10 cellular contexts compared by ENCODE assay signal in the genomic region with DNA sequence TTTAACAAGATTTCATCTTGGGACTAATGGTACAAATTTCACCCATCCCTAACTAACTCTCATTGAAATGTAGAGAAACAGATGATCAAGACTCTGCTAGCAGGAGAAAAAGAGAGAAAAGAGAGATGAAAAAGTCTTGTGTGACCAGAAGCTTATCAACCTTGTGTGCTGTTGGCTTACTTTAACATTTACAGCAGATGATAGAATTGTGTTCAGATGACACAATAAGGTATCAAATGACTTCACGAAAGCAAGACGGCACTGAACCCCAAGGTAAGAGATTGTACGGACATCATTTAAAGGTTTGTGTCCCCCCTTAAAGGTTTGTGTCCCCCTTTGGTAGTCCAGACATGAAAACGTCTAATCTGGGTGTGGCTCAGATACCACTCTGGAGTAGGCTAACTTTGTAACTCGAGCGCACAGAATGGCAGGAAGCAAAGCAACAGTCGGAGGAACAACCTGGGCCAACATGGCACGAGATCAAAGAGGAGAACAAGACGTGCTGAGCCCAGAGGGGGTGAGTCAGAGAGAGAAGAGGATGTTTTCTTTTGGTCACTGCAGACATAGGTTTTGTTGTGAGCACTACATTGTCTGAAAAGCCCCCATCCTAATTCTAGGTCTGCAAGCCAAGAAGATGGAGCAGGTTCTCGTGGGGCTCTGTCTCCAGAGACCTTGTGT. TPM values are rescaled to one million over a fixed set of nuclear protein-coding genes. Genes with fewer than 3 reads are reported as not detected.
A peak's percentile ranks its signal among the peaks of the same experiment; 100 is the strongest.
DNase-seq lines count a peak whose midpoint lies in the region; ATAC-seq and TF ChIP-seq lines count a peak whose summit lies in the region.
"Had no signal": no experiment of that assay in that cellular context is flagged by ENCODE, and none has a peak within 500 bp of the region (broad histone marks: within the 10 kb centered on the region; RNA-seq: fewer than 3 reads in every experiment).

No MANE protein-coding gene starts in this region.

- no peak for TF ChIP-seq CTCF in fibroblast of the aortic adventitia (IDR thresholded peaks at IDR 0.05; ENCODE audit: insufficient read depth, low read length)

- peaks cover 2% of the 10 kb centered on the region for H3K27me3 Mint-ChIP-seq in activated CD4-positive, alpha-beta memory T cell treated with anti-CD3 and anti-CD28 coated beads for 36 hours

- no peak overlapping the region for H3K4me3 Mint-ChIP-seq in activated CD4-positive, alpha-beta memory T cell treated with anti-CD3 and anti-CD28 coated beads for 36 hours

- H3K9me3 Mint-ChIP-seq in activated CD4-positive, alpha-beta memory T cell treated with anti-CD3 and anti-CD28 coated beads for 36 hours, result no peaks in the 10 kb centered on the region

- peaks cover 11% of the 10 kb centered on the region for H3K4me1 Mint-ChIP-seq in activated CD4-positive, alpha-beta memory T cell treated with anti-CD3 and anti-CD28 coated beads for 36 hours (ENCODE audit: low read depth)

- CTCF ChIA-PET in activated CD4-positive, alpha-beta memory T cell treated with anti-CD3 and anti-CD28 coated beads for 36 hours (lab: Charles Lee), result no interaction called here

- H3K36me3 Mint-ChIP-seq in activated CD4-positive, alpha-beta memory T cell treated with anti-CD3 and anti-CD28 coated beads for 36 hours, result no peaks in the 10 kb centered on the region

- no peak overlapping the region for H3K9ac ChIP-seq in subcutaneous abdominal adipose tissue (ENCODE audit: low read length in 5 of 5)

- peak; percentile 51 for DNase-seq in activated CD8-positive, alpha-beta memory T cell treated with anti-CD3 and anti-CD28 coated beads, Interleukin-2, amount 50 U/mL, for 1 hour (ENCODE audit: extremely low read depth)
- no peak for DNase-seq in activated CD8-positive, alpha-beta memory T cell treated with anti-CD3 and anti-CD28 coated beads for 24 hours
- DNase-seq in activated CD4-positive, alpha-beta memory T cell treated with anti-CD3 and anti-CD28 coated beads for 36 hours, result peak; percentile 41
- DNase-seq in fibroblast of the aortic adventitia (ENCODE audit: low read depth), result peak; percentile 82
- no peak for DNase-seq in stimulated activated CD4-positive, alpha-beta T cell treated with anti-CD3 and anti-CD28 coated beads, Interleukin-2, amount 100 ng/mL, for 24 hours
- DNase-seq: erythroblast, nucleus accumbens had no signal

- H3K27ac ChIP-seq in subcutaneous abdominal adipose tissue (ENCODE audit: low read depth, low read length), result peak overlapping the region; percentile 40

- no peaks in the 10 kb centered on the region for H3K9me3 ChIP-seq in subcutaneous abdominal adipose tissue (ENCODE audit: control insufficient read depth in 5 of 5, low read length in 5 of 5)

- POLR2A ChIA-PET in activated CD4-positive, alpha-beta memory T cell treated with anti-CD3 and anti-CD28 coated beads for 36 hours (lab: Charles Lee), result no interaction called here

- intact Hi-C loops in activated CD4-positive, alpha-beta memory T cell treated with anti-CD3 and anti-CD28 coated beads for 36 hours (cut with micrococcal nuclease), result no loop called here

- H3K4me3 ChIP-seq in fibroblast of the aortic adventitia (ENCODE audit: low read depth, low read length), result no peak overlapping the region
- no peak overlapping the region for H3K4me3 ChIP-seq in subcutaneous abdominal adipose tissue (ENCODE audit: low read depth in 1 of 5, low read length in 5 of 5)

- H3K27ac Mint-ChIP-seq in activated CD4-positive, alpha-beta memory T cell treated with anti-CD3 and anti-CD28 coated beads for 36 hours, result no peak overlapping the region

- H3K4me1 ChIP-seq in subcutaneous abdominal adipose tissue (ENCODE audit: control insufficient read depth in 5 of 5, insufficient read depth in 5 of 5, low read length in 5 of 5), result peaks cover 0 to 28% (median 9%) of the 10 kb centered on the region in 5 donors

- no peaks in the 10 kb centered on the region for H3K36me3 ChIP-seq in subcutaneous abdominal adipose tissue (ENCODE audit: control insufficient read depth in 5 of 5, insufficient read depth in 5 of 5, low read length in 5 of 5)

- peaks cover 0 to 6% (median 0%) of the 10 kb centered on the region in 5 donors for H3K27me3 ChIP-seq in subcutaneous abdominal adipose tissue (ENCODE audit: control insufficient read depth in 5 of 5, insufficient read depth in 4 of 5, low read length in 5 of 5)

- ATAC-seq in GM18909 (IDR thresholded peaks at IDR 0.05; ENCODE audit: poor library complexity, unreplicated experiment) (no peak), GM19023 (IDR thresholded peaks at IDR 0.05; ENCODE audit: unreplicated experiment) (no peak)

RNA-seq across cellular contexts. Expression of a gene that starts 10.4 kb away (rescaled TPM):
- 10 to 100 TPM; 36.6 to 37.8 TPM for total RNA-seq in activated CD4-positive, alpha-beta memory T cell treated with anti-CD3 and anti-CD28 coated beads for 36 hours
- 45.3 and 63.2 TPM in 2 replicates for total RNA-seq in fibroblast of the aortic adventitia (ENCODE audit: low replicate concordance)

RNA-seq across cellular contexts. Expression of a gene that starts 46.1 kb away (rescaled TPM):
- 10 to 100 TPM; 29.2 to 31.3 TPM for total RNA-seq in activated CD4-positive, alpha-beta memory T cell treated with anti-CD3 and anti-CD28 coated beads for 36 hours
- 10.8 TPM in 2 replicates for total RNA-seq in fibroblast of the aortic adventitia (ENCODE audit: low replicate concordance)

Comparison
In these comparisons a context has a peak if more than half of its experiments do, and no peak if none do; other contexts are left out.
1. DNase-seq: peak in activated CD8-positive, alpha-beta memory T cell treated with anti-CD3 and anti-CD28 coated beads, Interleukin-2, amount 50 U/mL, for 1 hour (single experiment), activated CD4-positive, alpha-beta memory T cell treated with anti-CD3 and anti-CD28 coated beads for 36 hours (single experiment) and fibroblast of the aortic adventitia (single experiment); none in activated CD8-positive, alpha-beta memory T cell treated with anti-CD3 and anti-CD28 coated beads for 24 hours (single experiment) and stimulated activated CD4-positive, alpha-beta T cell treated with anti-CD3 and anti-CD28 coated beads, Interleukin-2, amount 100 ng/mL, for 24 hours (0 of 2).